ENCODE assay signal across 13 cellular contexts in the genomic region with DNA sequence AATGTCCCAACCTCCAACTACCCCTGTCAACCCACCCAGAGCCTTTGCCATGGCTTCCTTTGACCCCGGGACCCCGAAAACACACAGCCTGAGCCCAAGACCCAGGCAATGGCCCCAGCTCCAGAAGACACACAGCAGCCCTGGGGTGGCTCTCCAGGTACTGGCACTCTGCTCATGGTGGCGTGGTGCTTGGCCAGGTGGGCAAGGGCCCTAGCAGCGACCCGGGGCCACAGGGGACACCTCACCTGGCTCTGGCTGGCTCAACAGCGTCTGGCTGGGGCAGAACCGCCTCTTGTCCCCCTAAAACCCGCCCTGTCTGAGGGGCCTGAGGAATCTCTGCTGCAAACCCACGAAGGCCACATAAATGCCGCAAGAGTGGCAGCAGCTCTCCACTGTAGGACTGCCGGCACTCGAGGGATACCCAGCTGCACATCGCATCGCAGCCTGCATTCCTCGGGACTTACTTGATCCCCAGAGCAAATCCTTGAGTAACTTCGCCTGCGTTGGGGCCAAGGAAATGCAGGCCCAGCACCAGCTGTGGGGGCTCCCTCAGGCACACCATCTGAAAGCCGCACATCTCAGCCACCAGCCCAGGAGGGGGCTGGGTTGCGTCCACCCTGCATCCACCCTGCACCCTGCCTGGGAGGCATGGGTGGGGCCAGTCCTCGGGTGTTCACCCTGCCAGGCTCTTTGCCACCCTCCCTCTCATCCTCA. TPM values are rescaled to one million over a fixed set of nuclear protein-coding genes. Genes with fewer than 3 reads are reported as not detected.
DNase-seq lines count a peak whose midpoint lies in the region; ATAC-seq and TF ChIP-seq lines count a peak whose summit lies in the region.
"Had no signal": no experiment of that assay in that cellular context is flagged by ENCODE, and none has a peak within 500 bp of the region (broad histone marks: within the 10 kb centered on the region; RNA-seq: fewer than 3 reads in every experiment).

No MANE protein-coding gene starts in this region.

- no peak overlapping the region for H3K4me3 Mint-ChIP-seq in activated naive CD8-positive, alpha-beta T cell treated with anti-CD3 and anti-CD28 coated beads, Interleukin-2, amount 10 ng/mL, durations not matched to agents 7 days and 5 days
- no peak overlapping the region for H3K4me3 Mint-ChIP-seq in activated naive CD8-positive, alpha-beta T cell treated with anti-CD3 and anti-CD28 coated beads for 36 hours
- H3K4me3 Mint-ChIP-seq in activated CD8-positive, alpha-beta T cell treated with anti-CD3 and anti-CD28 coated beads, Interleukin-2, amount 10 ng/mL, durations not matched to agents 7 days and 5 days = no peak overlapping the region
- no peak overlapping the region for H3K4me3 Mint-ChIP-seq in glutamatergic neuron (ENCODE audit: unreplicated experiment)
- H3K4me3 Mint-ChIP-seq: activated naive CD4-positive, alpha-beta T cell treated with anti-CD3 and anti-CD28 coated beads, Interleukin-2, amount 50 U/mL, for 24 hours; nephron progenitor cell had no signal

- peaks cover 54% of the 10 kb centered on the region for H3K4me1 ChIP-seq in suprapubic skin

- TF ChIP-seq POLR2A in suprapubic skin (IDR thresholded peaks at IDR 0.05) = no peak

- H3K9me3 Mint-ChIP-seq in activated naive CD8-positive, alpha-beta T cell treated with anti-CD3 and anti-CD28 coated beads, Interleukin-2, amount 10 ng/mL, durations not matched to agents 7 days and 5 days = no peaks in the 10 kb centered on the region
- H3K9me3 Mint-ChIP-seq in activated naive CD8-positive, alpha-beta T cell treated with anti-CD3 and anti-CD28 coated beads for 36 hours = no peaks in the 10 kb centered on the region
- no peaks in the 10 kb centered on the region for H3K9me3 Mint-ChIP-seq in activated CD8-positive, alpha-beta T cell treated with anti-CD3 and anti-CD28 coated beads, Interleukin-2, amount 10 ng/mL, durations not matched to agents 7 days and 5 days (ENCODE audit: insufficient read depth)
- peaks cover 2% of the 10 kb centered on the region for H3K9me3 Mint-ChIP-seq in glutamatergic neuron (ENCODE audit: unreplicated experiment)
- H3K9me3 Mint-ChIP-seq: activated naive CD4-positive, alpha-beta T cell treated with anti-CD3 and anti-CD28 coated beads, Interleukin-2, amount 50 U/mL, for 24 hours; nephron progenitor cell had no signal

- no peaks in the 10 kb centered on the region for H3K36me3 Mint-ChIP-seq in activated naive CD8-positive, alpha-beta T cell treated with anti-CD3 and anti-CD28 coated beads, Interleukin-2, amount 10 ng/mL, durations not matched to agents 7 days and 5 days
- H3K36me3 Mint-ChIP-seq in activated naive CD8-positive, alpha-beta T cell treated with anti-CD3 and anti-CD28 coated beads for 36 hours = no peaks in the 10 kb centered on the region
- no peaks in the 10 kb centered on the region for H3K36me3 Mint-ChIP-seq in activated CD8-positive, alpha-beta T cell treated with anti-CD3 and anti-CD28 coated beads, Interleukin-2, amount 10 ng/mL, durations not matched to agents 7 days and 5 days (ENCODE audit: low read depth)
- H3K36me3 Mint-ChIP-seq in glutamatergic neuron (ENCODE audit: unreplicated experiment) = no peaks in the 10 kb centered on the region
- H3K36me3 Mint-ChIP-seq: activated naive CD4-positive, alpha-beta T cell treated with anti-CD3 and anti-CD28 coated beads, Interleukin-2, amount 50 U/mL, for 24 hours had no signal

- H3K27ac Mint-ChIP-seq in activated naive CD8-positive, alpha-beta T cell treated with anti-CD3 and anti-CD28 coated beads, Interleukin-2, amount 10 ng/mL, durations not matched to agents 7 days and 5 days = no peak overlapping the region
- H3K27ac Mint-ChIP-seq in activated naive CD8-positive, alpha-beta T cell treated with anti-CD3 and anti-CD28 coated beads for 36 hours = no peak overlapping the region
- H3K27ac Mint-ChIP-seq in activated CD8-positive, alpha-beta T cell treated with anti-CD3 and anti-CD28 coated beads, Interleukin-2, amount 10 ng/mL, durations not matched to agents 7 days and 5 days = peak overlapping the region; percentile 55
- no peak overlapping the region for H3K27ac Mint-ChIP-seq in glutamatergic neuron (ENCODE audit: unreplicated experiment)
- H3K27ac Mint-ChIP-seq: activated naive CD4-positive, alpha-beta T cell treated with anti-CD3 and anti-CD28 coated beads, Interleukin-2, amount 50 U/mL, for 24 hours; nephron progenitor cell had no signal

- no peaks in the 10 kb centered on the region for H3K27me3 Mint-ChIP-seq in activated naive CD8-positive, alpha-beta T cell treated with anti-CD3 and anti-CD28 coated beads, Interleukin-2, amount 10 ng/mL, durations not matched to agents 7 days and 5 days
- no peaks in the 10 kb centered on the region for H3K27me3 Mint-ChIP-seq in activated naive CD8-positive, alpha-beta T cell treated with anti-CD3 and anti-CD28 coated beads for 36 hours
- H3K27me3 Mint-ChIP-seq in activated CD8-positive, alpha-beta T cell treated with anti-CD3 and anti-CD28 coated beads, Interleukin-2, amount 10 ng/mL, durations not matched to agents 7 days and 5 days (ENCODE audit: low read depth) = no peaks in the 10 kb centered on the region
- H3K27me3 Mint-ChIP-seq in glutamatergic neuron (ENCODE audit: unreplicated experiment) = no peaks in the 10 kb centered on the region
- H3K27me3 Mint-ChIP-seq: activated naive CD4-positive, alpha-beta T cell treated with anti-CD3 and anti-CD28 coated beads, Interleukin-2, amount 50 U/mL, for 24 hours had no signal

- no peak for ATAC-seq in activated naive CD8-positive, alpha-beta T cell treated with anti-CD3 and anti-CD28 coated beads, Interleukin-2, amount 10 ng/mL, durations not matched to agents 7 days and 5 days (ENCODE audit: low read depth)
- ATAC-seq in activated CD8-positive, alpha-beta T cell treated with anti-CD3 and anti-CD28 coated beads, Interleukin-2, amount 10 ng/mL, durations not matched to agents 7 days and 5 days = no peak

- no peaks in the 10 kb centered on the region for H3K36me3 ChIP-seq in suprapubic skin
- H3K36me3 ChIP-seq: BE2C had no signal

- TF ChIP-seq CTCF in glutamatergic neuron (IDR thresholded peaks at IDR 0.05; ENCODE audit: partially characterized antibody, unreplicated experiment) (no peak), suprapubic skin (IDR thresholded peaks at IDR 0.05) (no peak)

- no peak for TF ChIP-seq EP300 in suprapubic skin (IDR thresholded peaks at IDR 0.05)

- no peak overlapping the region for H3K27ac ChIP-seq in suprapubic skin

- H3K9me3 ChIP-seq in suprapubic skin = no peaks in the 10 kb centered on the region
- H3K9me3 ChIP-seq: BE2C had no signal

- H3K4me3 ChIP-seq in suprapubic skin = no peak overlapping the region

- peaks cover 2% of the 10 kb centered on the region for H3K4me1 Mint-ChIP-seq in activated naive CD8-positive, alpha-beta T cell treated with anti-CD3 and anti-CD28 coated beads, Interleukin-2, amount 10 ng/mL, durations not matched to agents 7 days and 5 days
- H3K4me1 Mint-ChIP-seq in activated naive CD8-positive, alpha-beta T cell treated with anti-CD3 and anti-CD28 coated beads for 36 hours = peaks cover 4% of the 10 kb centered on the region
- peaks cover 12% of the 10 kb centered on the region for H3K4me1 Mint-ChIP-seq in activated CD8-positive, alpha-beta T cell treated with anti-CD3 and anti-CD28 coated beads, Interleukin-2, amount 10 ng/mL, durations not matched to agents 7 days and 5 days (ENCODE audit: low read depth)
- peaks cover 7% of the 10 kb centered on the region for H3K4me1 Mint-ChIP-seq in glutamatergic neuron (ENCODE audit: low read depth, unreplicated experiment)

- POLR2A ChIA-PET in activated naive CD8-positive, alpha-beta T cell treated with anti-CD3 and anti-CD28 coated beads, Interleukin-2, amount 10 ng/mL, durations not matched to agents 7 days and 5 days (lab: Charles Lee) = interaction anchor here (1.3 to 1.4 kb wide), 2 partner anchors 9 to 22 kb away, joined by 3 read pairs; no protein-coding TSS in a partner anchor
- POLR2A ChIA-PET in activated CD8-positive, alpha-beta T cell treated with anti-CD3 and anti-CD28 coated beads, Interleukin-2, amount 10 ng/mL, durations not matched to agents 7 days and 5 days (lab: Charles Lee) = interaction anchor here (1.1 kb wide), 1 partner anchor 22 kb away, joined by 3 read pairs; no protein-coding TSS in a partner anchor

- peak; percentile 20 for DNase-seq in activated naive CD8-positive, alpha-beta T cell treated with anti-CD3 and anti-CD28 coated beads, Interleukin-2, amount 10 ng/mL, durations not matched to agents 7 days and 5 days
- no peak for DNase-seq in activated naive CD8-positive, alpha-beta T cell treated with anti-CD3 and anti-CD28 coated beads for 36 hours
- DNase-seq in activated CD8-positive, alpha-beta T cell treated with anti-CD3 and anti-CD28 coated beads, Interleukin-2, amount 10 ng/mL, durations not matched to agents 7 days and 5 days = no peak
- DNase-seq in glutamatergic neuron = peak; percentile 5
- DNase-seq in suprapubic skin (ENCODE audit: low spot score in 2 of 2) = peak; percentile 61 to 64
- no peak for DNase-seq in GF-D8 (lab: John Stamatoyannopoulos, UW)
- DNase-seq in Ammon's horn (ENCODE audit: low spot score) = no peak
- DNase-seq in GM19238 (ENCODE audit: insufficient read length, low spot score) = no peak
- DNase-seq: NCI-H2227 treated with DMSO at 0.1 percent for 48 hours; nephron progenitor cell; stimulated activated CD4-positive, alpha-beta T cell treated with anti-CD3 and anti-CD28 coated beads, Interleukin-1b, Interleukin-23, amount 100 ng/mL, for 48 hours had no signal

- CTCF ChIA-PET in activated CD8-positive, alpha-beta T cell treated with anti-CD3 and anti-CD28 coated beads, Interleukin-2, amount 10 ng/mL, durations not matched to agents 7 days and 5 days (lab: Charles Lee) = interaction anchor here (0.8 kb wide), 1 partner anchor 11 kb away, joined by 3 read pairs; no protein-coding TSS in a partner anchor

- H3K27me3 ChIP-seq in suprapubic skin = no peaks in the 10 kb centered on the region
- H3K27me3 ChIP-seq: BE2C had no signal

- 89% methylated on average over 8 of the region's 20 CpGs for WGBS in suprapubic skin

RNA-seq across cellular contexts. Expression of a gene that starts 23.1 kb away (rescaled TPM):
- 10 to 100 TPM; 11.9 to 12.7 TPM for total RNA-seq in activated naive CD8-positive, alpha-beta T cell treated with anti-CD3 and anti-CD28 coated beads, Interleukin-2, amount 10 ng/mL, durations not matched to agents 7 days and 5 days
- 10 to 100 TPM; 14.5 TPM for total RNA-seq in activated naive CD8-positive, alpha-beta T cell treated with anti-CD3 and anti-CD28 coated beads for 36 hours
- 10 to 100 TPM in 1 of 2 experiments, 1 to 10 TPM in 1; 9.7 to 10.3 TPM for total RNA-seq in activated CD8-positive, alpha-beta T cell treated with anti-CD3 and anti-CD28 coated beads, Interleukin-2, amount 10 ng/mL, durations not matched to agents 7 days and 5 days
- total RNA-seq in glutamatergic neuron (ENCODE audit: unreplicated experiment) = 5.0 TPM
- 10 to 100 TPM in 3 of 4 donors, 1 to 10 TPM in 1; 6.3 to 14.6 (median 10.9) TPM for total RNA-seq in suprapubic skin

RNA-seq across cellular contexts. Expression of a gene that starts 23.1 kb away (rescaled TPM):
- 10 to 100 TPM; 18.4 to 18.9 TPM for total RNA-seq in activated naive CD8-positive, alpha-beta T cell treated with anti-CD3 and anti-CD28 coated beads, Interleukin-2, amount 10 ng/mL, durations not matched to agents 7 days and 5 days
- total RNA-seq in activated naive CD8-positive, alpha-beta T cell treated with anti-CD3 and anti-CD28 coated beads for 36 hours = 10 to 100 TPM; 18.7 to 23.1 TPM
- total RNA-seq in activated CD8-positive, alpha-beta T cell treated with anti-CD3 and anti-CD28 coated beads, Interleukin-2, amount 10 ng/mL, durations not matched to agents 7 days and 5 days = 10 to 100 TPM; 16.1 to 17.0 TPM
- total RNA-seq in glutamatergic neuron (ENCODE audit: unreplicated experiment) = 12.1 TPM
- total RNA-seq in suprapubic skin = 10 to 100 TPM; 21.8 to 46.2 (median 32.4) TPM

Comparison
In these comparisons a context has a peak if more than half of its experiments do, and no peak if none do; other contexts are left out.
1. DNase-seq: peak in activated naive CD8-positive, alpha-beta T cell treated with anti-CD3 and anti-CD28 coated beads, Interleukin-2, amount 10 ng/mL, durations not matched to agents 7 days and 5 days (single experiment), glutamatergic neuron (single experiment) and suprapubic skin (2 of 2); none in activated naive CD8-positive, alpha-beta T cell treated with anti-CD3 and anti-CD28 coated beads for 36 hours (single experiment), activated CD8-positive, alpha-beta T cell treated with anti-CD3 and anti-CD28 coated beads, Interleukin-2, amount 10 ng/mL, durations not matched to agents 7 days and 5 days (single experiment), GF-D8 (single experiment), Ammon's horn (single experiment) and GM19238 (single experiment).